Comparison of ENCODE assay signal across 13 cellular contexts in genomic region chr9:79691496-79691895, GRCh38.
DNase-seq lines count a peak whose midpoint lies in the region; TF ChIP-seq lines count a peak whose summit lies in the region.
"Had no signal": no experiment of that assay in that cellular context is flagged by ENCODE, and none has a peak within 500 bp of the region (broad histone marks: within the 10 kb centered on the region; RNA-seq: fewer than 3 reads in every experiment).

No MANE protein-coding gene starts in this region.

- no peak overlapping the region for H3K27ac ChIP-seq in BLaER1 treated with 17β-estradiol and CSF1 and Interleukin-3, amounts not matched to agents 10 nM and 100 nM
- no peak overlapping the region for H3K27ac ChIP-seq in vagina
- H3K27ac ChIP-seq: C4-2B had no signal

- peaks cover 29% of the 10 kb centered on the region for H3K27me3 Mint-ChIP-seq in HFFc6 (ENCODE audit: insufficient read depth)
- H3K27me3 Mint-ChIP-seq in nephron progenitor cell (ENCODE audit: low read depth, poor library complexity), result peaks cover 3% of the 10 kb centered on the region
- H3K27me3 Mint-ChIP-seq: CD4-positive, alpha-beta memory T cell; IgD-negative memory B cell had no signal

- H3K9ac ChIP-seq in BLaER1 treated with 17β-estradiol and CSF1 and Interleukin-3, amounts not matched to agents 10 nM and 100 nM, result no peak overlapping the region

- peaks cover 24 to 99% (median 80%) of the 10 kb centered on the region in 11 experiments; a peak in 21 of 22 replicates for H4K20me1 ChIP-seq in BLaER1 treated with 17β-estradiol and CSF1 and Interleukin-3, amounts not matched to agents 10 nM and 100 nM

- no peaks in the 10 kb centered on the region for H3K9me3 ChIP-seq in BLaER1 treated with 17β-estradiol and CSF1 and Interleukin-3, amounts not matched to agents 10 nM and 100 nM (replicated peaks in 1 of 11)
- H3K9me3 ChIP-seq in vagina, result no peaks in the 10 kb centered on the region

- H3K4me1 ChIP-seq in BLaER1 treated with 17β-estradiol and CSF1 and Interleukin-3, amounts not matched to agents 10 nM and 100 nM, result peaks cover 21 to 95% (median 91%) of the 10 kb centered on the region in 10 experiments
- H3K4me1 ChIP-seq in vagina, result peaks cover 14% of the 10 kb centered on the region

- H3K4me1 Mint-ChIP-seq in HFFc6 (ENCODE audit: low read depth) (peaks cover 97% of the 10 kb centered on the region), nephron progenitor cell (peaks cover 83% of the 10 kb centered on the region)

- H3K4me3 Mint-ChIP-seq in HFFc6 (no peak overlapping the region; the same call in 1 of the 2 replicates), nephron progenitor cell (no peak overlapping the region)
- H3K4me3 Mint-ChIP-seq: IgD-negative memory B cell had no signal

- H3K4me2 ChIP-seq in BLaER1 treated with 17β-estradiol and CSF1 and Interleukin-3, amounts not matched to agents 10 nM and 100 nM, result peak overlapping the region in 8 of 11 experiments; percentile 8 to 70 (median 62); a peak in 11 of 22 replicates

- peaks cover 12 to 57% (median 54%) of the 10 kb centered on the region in 11 experiments; a peak in 19 of 22 replicates for H3K36me3 ChIP-seq in BLaER1 treated with 17β-estradiol and CSF1 and Interleukin-3, amounts not matched to agents 10 nM and 100 nM
- no peaks in the 10 kb centered on the region for H3K36me3 ChIP-seq in vagina
- H3K36me3 ChIP-seq in H7 (replicated peaks; ENCODE audit: control insufficient read depth, insufficient read depth, low read length), result 0 out of 2 replicates have a peak, but pooled peaks cover 2% of the 10 kb centered on the region

- H3K36me3 Mint-ChIP-seq in HFFc6 (ENCODE audit: low read depth) (peaks cover 63% of the 10 kb centered on the region), nephron progenitor cell (ENCODE audit: low read depth) (peaks cover 59% of the 10 kb centered on the region)

- H3K9me3 Mint-ChIP-seq in HFFc6, result peaks cover 4% of the 10 kb centered on the region; the same call in 1 of the 2 replicates
- no peaks in the 10 kb centered on the region for H3K9me3 Mint-ChIP-seq in nephron progenitor cell
- H3K9me3 Mint-ChIP-seq: IgD-negative memory B cell had no signal

- intact Hi-C loops in vagina (cut with DNase I), result no loop called here

- no peaks in the 10 kb centered on the region for H3K27me3 ChIP-seq in BLaER1 treated with 17β-estradiol and CSF1 and Interleukin-3, amounts not matched to agents 10 nM and 100 nM
- H3K27me3 ChIP-seq in vagina (no peaks in the 10 kb centered on the region), H7 (ENCODE audit: control insufficient read depth, insufficient read depth, low read length) (no peaks in the 10 kb centered on the region)

- no peak overlapping the region for H3K4me3 ChIP-seq in BLaER1 treated with 17β-estradiol and CSF1 and Interleukin-3, amounts not matched to agents 10 nM and 100 nM
- H3K4me3 ChIP-seq in vagina (no peak overlapping the region), H7 (ENCODE audit: insufficient read depth, low read depth, low read length) (no peak overlapping the region)

- DNase-seq in HFFc6, result no peak
- peak; percentile 89 for DNase-seq in cerebellar cortex (ENCODE audit: low spot score)
- no peak for DNase-seq in nephron progenitor cell
- no peak for DNase-seq in NCI-H510A treated with DMSO at 0.1 percent for 48 hours (lab: John Stamatoyannopoulos, UW)
- no peak for DNase-seq in vagina (ENCODE audit: extremely low spot score in 2 of 2)
- no peak for DNase-seq in H7
- DNase-seq in superior temporal gyrus (ENCODE audit: extremely low spot score), result no peak
- DNase-seq: ACHN; CD4-positive, alpha-beta memory T cell; DMS79 had no signal

- H3K27ac Mint-ChIP-seq in HFFc6 (peak overlapping the region; percentile 55), nephron progenitor cell (peak overlapping the region; percentile 38)

- no peak for TF ChIP-seq CTCF in HFFc6 (IDR thresholded peaks at IDR 0.05)
- TF ChIP-seq CTCF in nephron progenitor cell (IDR thresholded peaks at IDR 0.05), result no peak
- TF ChIP-seq CTCF in vagina (IDR thresholded peaks at IDR 0.05), result no peak

- no peak for TF ChIP-seq POLR2A in vagina (IDR thresholded peaks at IDR 0.05)
